In the genomic region with DNA sequence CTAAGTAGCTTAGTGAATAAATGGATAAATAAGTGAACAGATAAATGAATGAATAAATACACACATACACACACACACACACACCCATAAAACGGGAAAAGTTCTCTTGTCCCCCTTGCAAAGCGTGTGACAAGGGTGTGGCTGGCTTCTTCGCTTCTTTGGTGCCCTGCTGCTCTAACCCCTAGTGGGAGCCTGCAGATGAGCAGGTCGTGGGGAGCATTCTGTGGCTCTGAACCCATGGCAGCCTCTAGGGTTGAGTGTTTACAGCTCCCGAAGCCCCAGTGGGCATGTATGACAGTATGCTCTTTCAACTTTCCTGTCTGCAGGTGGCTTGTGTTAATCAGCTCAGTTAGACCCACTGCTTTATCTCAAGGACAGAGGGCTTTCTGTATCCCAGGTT, we compare ENCODE assay signal across 1 cellular context.
TF ChIP-seq lines count a peak whose summit lies in the region.

No MANE protein-coding gene starts in this region.

TF ChIP-seq in GM12878, 131 proteins besides CTCF, POLR2A, EP300 and RAD21:
- TF ChIP-seq, protein P1, sequence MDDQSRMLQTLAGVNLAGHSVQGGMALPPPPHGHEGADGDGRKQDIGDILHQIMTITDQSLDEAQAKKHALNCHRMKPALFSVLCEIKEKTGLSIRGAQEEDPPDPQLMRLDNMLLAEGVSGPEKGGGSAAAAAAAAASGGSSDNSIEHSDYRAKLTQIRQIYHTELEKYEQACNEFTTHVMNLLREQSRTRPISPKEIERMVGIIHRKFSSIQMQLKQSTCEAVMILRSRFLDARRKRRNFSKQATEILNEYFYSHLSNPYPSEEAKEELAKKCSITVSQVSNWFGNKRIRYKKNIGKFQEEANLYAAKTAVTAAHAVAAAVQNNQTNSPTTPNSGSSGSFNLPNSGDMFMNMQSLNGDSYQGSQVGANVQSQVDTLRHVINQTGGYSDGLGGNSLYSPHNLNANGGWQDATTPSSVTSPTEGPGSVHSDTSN (IDR thresholded peaks at IDR 0.05; ENCODE audit: insufficient replicate concordance, low read depth, low read length) = no peak
- TF ChIP-seq LARP7 (IDR thresholded peaks at IDR 0.05) (no peak), CBX3 (IDR thresholded peaks at IDR 0.05; ENCODE audit: borderline replicate concordance, low read depth) (no peak), NFXL1 (IDR thresholded peaks at IDR 0.05; ENCODE audit: borderline replicate concordance) (no peak), PML (IDR thresholded peaks at IDR 0.05; ENCODE audit: low read length) (no peak), CREB1 (IDR thresholded peaks at IDR 0.05; ENCODE audit: low read depth) (no peak), CBFB (IDR thresholded peaks at IDR 0.05; ENCODE audit: low read depth) (no peak), BRCA1 (IDR thresholded peaks at IDR 0.05; ENCODE audit: low read depth, low read length) (no peak), EED (IDR thresholded peaks at IDR 0.05; ENCODE audit: low read depth) (no peak), ZNF384 (IDR thresholded peaks at IDR 0.05; ENCODE audit: borderline replicate concordance, low read depth, low read length) (no peak), ATF7 (IDR thresholded peaks at IDR 0.05; ENCODE audit: low read depth) (no peak), ESRRA (IDR thresholded peaks at IDR 0.05; ENCODE audit: low read length) (no peak), ETV6 (conservative IDR thresholded peaks at IDR 0.05 in 1 of 2, IDR thresholded peaks at IDR 0.05 in 1 of 2; ENCODE audit: borderline replicate concordance in 1 of 2, low read depth in 1 of 2) (no peak), BHLHE40 (IDR thresholded peaks at IDR 0.05; ENCODE audit: borderline replicate concordance in 1 of 2, low read depth in 2 of 2, low read length in 1 of 2) (no peak), ZNF274 (IDR thresholded peaks at IDR 0.05; ENCODE audit: insufficient read depth, insufficient read length) (no peak), EGR1 (IDR thresholded peaks at IDR 0.05; ENCODE audit: borderline replicate concordance in 1 of 2, low read depth in 2 of 2, low read length in 2 of 2) (no peak), FOXK2 (IDR thresholded peaks at IDR 0.05) (no peak), HDAC6 (IDR thresholded peaks at IDR 0.05; ENCODE audit: unreplicated experiment) (no peak), SMC3 (IDR thresholded peaks at IDR 0.05; ENCODE audit: borderline replicate concordance, low read length) (no peak)
- TF ChIP-seq, protein P2, sequence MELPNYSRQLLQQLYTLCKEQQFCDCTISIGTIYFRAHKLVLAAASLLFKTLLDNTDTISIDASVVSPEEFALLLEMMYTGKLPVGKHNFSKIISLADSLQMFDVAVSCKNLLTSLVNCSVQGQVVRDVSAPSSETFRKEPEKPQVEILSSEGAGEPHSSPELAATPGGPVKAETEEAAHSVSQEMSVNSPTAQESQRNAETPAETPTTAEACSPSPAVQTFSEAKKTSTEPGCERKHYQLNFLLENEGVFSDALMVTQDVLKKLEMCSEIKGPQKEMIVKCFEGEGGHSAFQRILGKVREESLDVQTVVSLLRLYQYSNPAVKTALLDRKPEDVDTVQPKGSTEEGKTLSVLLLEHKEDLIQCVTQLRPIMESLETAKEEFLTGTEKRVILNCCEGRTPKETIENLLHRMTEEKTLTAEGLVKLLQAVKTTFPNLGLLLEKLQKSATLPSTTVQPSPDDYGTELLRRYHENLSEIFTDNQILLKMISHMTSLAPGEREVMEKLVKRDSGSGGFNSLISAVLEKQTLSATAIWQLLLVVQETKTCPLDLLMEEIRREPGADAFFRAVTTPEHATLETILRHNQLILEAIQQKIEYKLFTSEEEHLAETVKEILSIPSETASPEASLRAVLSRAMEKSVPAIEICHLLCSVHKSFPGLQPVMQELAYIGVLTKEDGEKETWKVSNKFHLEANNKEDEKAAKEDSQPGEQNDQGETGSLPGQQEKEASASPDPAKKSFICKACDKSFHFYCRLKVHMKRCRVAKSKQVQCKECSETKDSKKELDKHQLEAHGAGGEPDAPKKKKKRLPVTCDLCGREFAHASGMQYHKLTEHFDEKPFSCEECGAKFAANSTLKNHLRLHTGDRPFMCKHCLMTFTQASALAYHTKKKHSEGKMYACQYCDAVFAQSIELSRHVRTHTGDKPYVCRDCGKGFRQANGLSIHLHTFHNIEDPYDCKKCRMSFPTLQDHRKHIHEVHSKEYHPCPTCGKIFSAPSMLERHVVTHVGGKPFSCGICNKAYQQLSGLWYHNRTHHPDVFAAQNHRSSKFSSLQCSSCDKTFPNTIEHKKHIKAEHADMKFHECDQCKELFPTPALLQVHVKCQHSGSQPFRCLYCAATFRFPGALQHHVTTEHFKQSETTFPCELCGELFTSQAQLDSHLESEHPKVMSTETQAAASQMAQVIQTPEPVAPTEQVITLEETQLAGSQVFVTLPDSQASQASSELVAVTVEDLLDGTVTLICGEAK (IDR thresholded peaks at IDR 0.05; ENCODE audit: borderline replicate concordance) = no peak
TF ChIP-seq in GM12878: peak in this region for 0.
